9 cellular contexts compared by ENCODE assay signal in genomic region chr3:107633327-107634141, GRCh38.
DNase-seq lines count a peak whose midpoint lies in the region; ATAC-seq and TF ChIP-seq lines count a peak whose summit lies in the region.
"Had no signal": no experiment of that assay in that cellular context is flagged by ENCODE, and none has a peak within 500 bp of the region (broad histone marks: within the 10 kb centered on the region; RNA-seq: fewer than 3 reads in every experiment).

No MANE protein-coding gene starts in this region.

- in situ Hi-C loops in GM13977 (cut with MboI; ENCODE audit: low pct_unique_long_range_greater_than_20kb, low sequenced_read_pairs, unreplicated experiment) = no loop called here

- peak; percentile 23 for DNase-seq in GM13977 (ENCODE audit: low spot score)
- peak; percentile 10 for DNase-seq in OCI-M1 (lab: John Stamatoyannopoulos, UW)
- no peak for DNase-seq in colonic mucosa
- no peak for DNase-seq in SHP77 (lab: John Stamatoyannopoulos, UW)
- DNase-seq in inferior parietal cortex (ENCODE audit: extremely low spot score) = no peak
- DNase-seq in stimulated activated naive CD4-positive, alpha-beta T cell treated with Interleukin-2 at 50 U/mL for 16 hours (lab: John Stamatoyannopoulos, UW) = no peak
- DNase-seq: DMS 273 treated with DMSO at 0.1 percent for 48 hours had no signal

- no peak overlapping the region for H3K27ac ChIP-seq in colonic mucosa

- intact Hi-C loops in colonic mucosa (cut with DNase I) = no loop called here

- H3K27me3 ChIP-seq in colonic mucosa = no peaks in the 10 kb centered on the region

- ATAC-seq in GM21367 (IDR thresholded peaks at IDR 0.05; ENCODE audit: unreplicated experiment) (peak; percentile 93), HG03108 (IDR thresholded peaks at IDR 0.05; ENCODE audit: unreplicated experiment) (peak; percentile 94)

- no peaks in the 10 kb centered on the region for H3K4me1 ChIP-seq in colonic mucosa

- no peaks in the 10 kb centered on the region for H3K9me3 ChIP-seq in colonic mucosa

- H3K9ac ChIP-seq in colonic mucosa (ENCODE audit: low read depth in 2 of 2, low read length in 2 of 2) = no peak overlapping the region

- H3K4me3 ChIP-seq in colonic mucosa = no peak overlapping the region

- H3K36me3 ChIP-seq in colonic mucosa = no peaks in the 10 kb centered on the region

- TF ChIP-seq CTCF in GM13977 (IDR thresholded peaks at IDR 0.05; ENCODE audit: extremely low read depth, insufficient read depth, missing control alignments) (no peak), colonic mucosa (IDR thresholded peaks at IDR 0.05) (no peak)

Comparison
In these comparisons a context has a peak if more than half of its experiments do, and no peak if none do; other contexts are left out.
1. DNase-seq: peak in GM13977 (single experiment) and OCI-M1 (single experiment); none in colonic mucosa (single experiment), SHP77 (0 of 2), inferior parietal cortex (single experiment) and stimulated activated naive CD4-positive, alpha-beta T cell treated with Interleukin-2 at 50 U/mL for 16 hours (single experiment).